In genomic region chr6:30719791-30720737, GRCh38 we compare ENCODE assay signal across 1 cellular context.
TF ChIP-seq lines count a peak whose summit lies in the region.

TSS of gene TUBB (plus strand) at chr6:30720352. CDS start at chr6:30720507, 155 bp downstream.

TF ChIP-seq in Ishikawa, 13 proteins besides CTCF, POLR2A, EP300 and RAD21 (continued from another document):
- TF ChIP-seq CREB1 (IDR thresholded peaks at IDR 0.05; ENCODE audit: low read depth) (peak; percentile 49; the same call in 1 of the 2 replicates), TEAD4 (IDR thresholded peaks at IDR 0.05) (peak; percentile 72), YY1 (IDR thresholded peaks at IDR 0.05; ENCODE audit: low read depth) (peak; percentile 72), EGR1 (IDR thresholded peaks at IDR 0.05) (no peak), USF1 (IDR thresholded peaks at IDR 0.05) (peak; percentile 86), ZBTB7A (IDR thresholded peaks at IDR 0.05; ENCODE audit: low read depth) (0 out of 2 replicates have a peak, but pooled peaks have one; percentile 42)
